ENCODE assay signal across 14 cellular contexts in the genomic region with DNA sequence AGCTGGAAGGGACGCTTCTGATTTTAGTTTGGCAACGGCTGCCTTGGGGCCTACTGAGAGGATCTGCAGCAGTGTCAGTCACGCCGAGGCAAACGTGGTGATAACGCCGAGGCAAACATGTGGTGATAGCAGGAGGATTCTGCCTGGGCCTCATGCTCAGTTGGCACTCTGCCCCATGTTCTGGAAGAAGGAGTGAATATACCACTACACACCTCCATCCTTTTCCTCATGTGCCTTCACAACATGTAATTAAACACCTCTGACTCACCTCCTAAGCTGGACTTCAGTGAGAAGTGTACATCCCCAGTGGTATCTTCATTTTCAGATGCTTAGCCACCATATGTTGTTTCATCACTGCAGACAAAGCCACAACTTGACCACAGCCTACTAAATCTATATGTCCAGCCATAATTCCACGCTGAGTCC.
A peak's percentile ranks its signal among the peaks of the same experiment; 100 is the strongest.
DNase-seq lines count a peak whose midpoint lies in the region; ATAC-seq and TF ChIP-seq lines count a peak whose summit lies in the region.
"Had no signal": no experiment of that assay in that cellular context is flagged by ENCODE, and none has a peak within 500 bp of the region (broad histone marks: within the 10 kb centered on the region; RNA-seq: fewer than 3 reads in every experiment).

No MANE protein-coding gene starts in this region.

- no peak for TF ChIP-seq CTCF in stomach (IDR thresholded peaks at IDR 0.05)

- 67 to 82% (median 73%) methylated on average over 8 of the region's 8 CpGs for WGBS in stomach, 5 donors

- no peaks in the 10 kb centered on the region for H3K9me3 ChIP-seq in stomach
- H3K9me3 ChIP-seq: ascending aorta had no signal

- no peak for ATAC-seq in HG03108 (IDR thresholded peaks at IDR 0.05; ENCODE audit: unreplicated experiment)

- intact Hi-C loops in stomach (cut with DNase I; ENCODE audit: low total_unique reads), result no loop called here

- H3K27me3 ChIP-seq in stomach, result no peaks in the 10 kb centered on the region
- H3K27me3 ChIP-seq: ascending aorta had no signal

- no peak for TF ChIP-seq POLR2A in stomach (IDR thresholded peaks at IDR 0.05)

- no peaks in the 10 kb centered on the region for H3K36me3 ChIP-seq in stomach
- H3K36me3 ChIP-seq: ascending aorta had no signal

- DNase-seq in HS-27A (ENCODE audit: low read depth) (peak; percentile 50), RPMI8226 (peak; percentile 6), glomerular visceral epithelial cell (ENCODE audit: extremely low spot score) (peak; percentile 61), stomach (no peak), NCI-H2196 treated with DMSO at 0.1 percent for 48 hours (lab: John Stamatoyannopoulos, UW; ENCODE audit: unreplicated experiment) (no peak)
- DNase-seq in activated CD8-positive, alpha-beta memory T cell treated with anti-CD3 and anti-CD28 coated beads for 24 hours, result no peak
- no peak for DNase-seq in activated CD4-positive, alpha-beta T cell treated with anti-CD3 and anti-CD28 coated beads, Interleukin-2, amount 50 U/mL, for 4 hours
- DNase-seq: activated CD8-positive, alpha-beta memory T cell treated with anti-CD3 and anti-CD28 coated beads, Interleukin-2, amount 50 U/mL, for 4 hours; Calu3; midbrain; NCI-H526 treated with DMSO at 0.1 percent for 48 hours had no signal

- peaks cover 0 to 17% (median 8%) of the 10 kb centered on the region in 4 donors for H3K4me1 ChIP-seq in stomach

- TF ChIP-seq EP300 in stomach (IDR thresholded peaks at IDR 0.05), result no peak

- H3K4me3 ChIP-seq in stomach, result no peak overlapping the region
- H3K4me3 ChIP-seq: ascending aorta, smooth muscle cell had no signal

- H3K27ac ChIP-seq in stomach, result peak overlapping the region; percentile 21 to 74 (median 62)
- H3K27ac ChIP-seq: ascending aorta had no signal

Comparison
In these comparisons a context has a peak if more than half of its experiments do, and no peak if none do; other contexts are left out.
1. DNase-seq: peak in HS-27A (single experiment), RPMI8226 (single experiment) and glomerular visceral epithelial cell (single experiment); none in stomach (single experiment), NCI-H2196 treated with DMSO at 0.1 percent for 48 hours (single experiment), activated CD8-positive, alpha-beta memory T cell treated with anti-CD3 and anti-CD28 coated beads for 24 hours (single experiment) and activated CD4-positive, alpha-beta T cell treated with anti-CD3 and anti-CD28 coated beads, Interleukin-2, amount 50 U/mL, for 4 hours (0 of 2).